1 cellular context compared by ENCODE assay signal in genomic region chr2:20551231-20551944, GRCh38.
TF ChIP-seq lines count a peak whose summit lies in the region.

No MANE protein-coding gene starts in this region.

TF ChIP-seq in SK-N-SH treated with all-trans-retinoic acid at 6 μM for 48 hours, 23 proteins besides CTCF, POLR2A, EP300 and RAD21 (continued from another document):
- no peak for TF ChIP-seq TSHZ2 (CRISPR knock-in tag; IDR thresholded peaks at IDR 0.05)
